ENCODE assay signal across 16 cellular contexts in the genomic region with DNA sequence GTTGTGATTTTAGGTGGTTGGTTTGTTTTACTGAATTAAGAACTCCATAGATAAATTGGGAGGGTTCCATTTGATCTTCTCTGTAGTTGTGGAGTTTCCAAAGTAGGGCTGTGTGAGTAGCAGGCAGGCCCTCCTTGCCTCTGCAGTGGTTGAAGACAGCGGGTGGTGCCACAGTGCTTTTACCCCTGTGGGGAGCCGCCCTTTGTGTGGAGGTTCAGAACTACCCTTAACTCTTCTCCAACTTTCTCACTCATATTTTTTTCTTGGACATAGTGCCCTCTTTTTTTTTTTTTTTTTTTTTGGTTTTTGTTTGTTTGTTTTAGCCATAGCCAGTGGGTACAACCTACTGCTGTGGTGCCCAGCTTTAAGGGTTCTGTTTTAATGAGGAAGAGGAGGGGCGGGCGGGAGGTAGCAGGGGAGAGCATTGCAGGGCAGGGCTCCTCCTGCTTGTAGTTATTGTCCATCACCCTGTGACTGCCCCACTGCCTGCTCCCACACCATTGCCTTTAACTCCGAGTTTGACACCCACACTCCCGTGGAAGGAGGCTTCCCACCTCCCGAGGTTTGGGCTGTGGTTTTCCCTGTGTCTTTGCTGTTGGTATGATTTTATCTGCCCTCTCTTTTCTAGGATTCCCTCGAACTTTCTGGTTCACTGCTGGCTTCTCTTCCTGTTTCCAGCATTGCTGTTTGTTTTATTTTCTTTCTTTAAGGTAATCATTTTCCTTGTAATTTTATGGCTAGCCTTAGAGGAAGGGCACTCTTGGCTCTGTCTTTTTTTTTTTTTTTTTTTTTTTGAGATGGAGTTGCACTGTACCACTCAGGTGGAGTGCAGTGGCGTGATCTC. TPM values are rescaled to one million over a fixed set of nuclear protein-coding genes. Genes with fewer than 3 reads are reported as not detected.
DNase-seq lines count a peak whose midpoint lies in the region; ATAC-seq and TF ChIP-seq lines count a peak whose summit lies in the region.
"Had no signal": no experiment of that assay in that cellular context is flagged by ENCODE, and none has a peak within 500 bp of the region (broad histone marks: within the 10 kb centered on the region; RNA-seq: fewer than 3 reads in every experiment).

No MANE protein-coding gene starts in this region.

- H3K27ac ChIP-seq in ectodermal cell (ENCODE audit: insufficient read depth, low read depth, low read length, poor library complexity, severe bottlenecking) (peak overlapping the region; percentile 2), right lobe of liver (no peak overlapping the region)
- H3K27ac ChIP-seq: BLaER1, HL-60 had no signal

- H3K9me3 ChIP-seq in ectodermal cell (ENCODE audit: control insufficient read depth, low read length) (no peaks in the 10 kb centered on the region), right lobe of liver (no peaks in the 10 kb centered on the region)
- H3K9me3 ChIP-seq: BLaER1, Caco-2 had no signal

- 58 to 61% methylated on average over 8 to 9 of the region's 9 CpGs for WGBS in ectodermal cell, 2 experiments
- 62% methylated on average over 6 of the region's 9 CpGs for WGBS in right lobe of liver (ENCODE audit: insufficient coverage, low coverage, low lambda C conversion rate, missing lambda C conversion rate)

- H3K27ac Mint-ChIP-seq in activated naive CD8-positive, alpha-beta T cell treated with anti-CD3 and anti-CD28 coated beads for 36 hours = peak overlapping the region; percentile 42
- no peak overlapping the region for H3K27ac Mint-ChIP-seq in activated naive CD8-positive, alpha-beta T cell treated with anti-CD3 and anti-CD28 coated beads, Interleukin-2, amount 50 U/mL, for 24 hours
- peak overlapping the region; percentile 8 for H3K27ac Mint-ChIP-seq in nephron progenitor cell
- no peak overlapping the region for H3K27ac Mint-ChIP-seq in activated CD8-positive, alpha-beta memory T cell treated with anti-CD3 and anti-CD28 coated beads, Interleukin-2, amount 10 ng/mL, durations not matched to agents 7 days and 5 days

- POLR2A ChIA-PET in GM10248 (lab: Yijun Ruan, JAX) = no interaction called here

- H3K4me3 ChIP-seq in ectodermal cell (ENCODE audit: insufficient read depth, low read depth, low read length) (no peak overlapping the region), right lobe of liver (no peak overlapping the region)
- H3K4me3 ChIP-seq: BLaER1 had no signal

- no peak for DNase-seq in activated naive CD8-positive, alpha-beta T cell treated with anti-CD3 and anti-CD28 coated beads for 36 hours
- no peak for DNase-seq in activated naive CD8-positive, alpha-beta T cell treated with anti-CD3 and anti-CD28 coated beads, Interleukin-2, amount 50 U/mL, for 24 hours
- DNase-seq in nephron progenitor cell = no peak
- no peak for DNase-seq in GM10248 (ENCODE audit: extremely low spot score)
- DNase-seq in right lobe of liver = no peak
- DNase-seq in activated CD8-positive, alpha-beta memory T cell treated with anti-CD3 and anti-CD28 coated beads, Interleukin-2, amount 10 ng/mL, durations not matched to agents 7 days and 5 days = no peak
- DNase-seq: 8988T; AML-193; Caco-2; CD8-positive, alpha-beta memory T cell; DND-41; GDM1; HCEC 1CT had no signal

- H3K36me3 ChIP-seq in ectodermal cell (ENCODE audit: control insufficient read depth, insufficient read depth, low read length) = no peaks in the 10 kb centered on the region
- H3K36me3 ChIP-seq in right lobe of liver = no peaks in the 10 kb centered on the region
- H3K36me3 ChIP-seq: BLaER1 had no signal

- peaks cover 25% of the 10 kb centered on the region for H3K27me3 Mint-ChIP-seq in activated naive CD8-positive, alpha-beta T cell treated with anti-CD3 and anti-CD28 coated beads for 36 hours
- peaks cover 20% of the 10 kb centered on the region for H3K27me3 Mint-ChIP-seq in activated naive CD8-positive, alpha-beta T cell treated with anti-CD3 and anti-CD28 coated beads, Interleukin-2, amount 50 U/mL, for 24 hours
- H3K27me3 Mint-ChIP-seq in nephron progenitor cell (ENCODE audit: low read depth, poor library complexity) = peaks cover 8% of the 10 kb centered on the region
- H3K27me3 Mint-ChIP-seq in activated CD8-positive, alpha-beta memory T cell treated with anti-CD3 and anti-CD28 coated beads, Interleukin-2, amount 10 ng/mL, durations not matched to agents 7 days and 5 days = peaks cover 3% of the 10 kb centered on the region

- peaks cover 14% of the 10 kb centered on the region for H3K4me1 Mint-ChIP-seq in activated naive CD8-positive, alpha-beta T cell treated with anti-CD3 and anti-CD28 coated beads for 36 hours
- peaks cover 18% of the 10 kb centered on the region for H3K4me1 Mint-ChIP-seq in activated naive CD8-positive, alpha-beta T cell treated with anti-CD3 and anti-CD28 coated beads, Interleukin-2, amount 50 U/mL, for 24 hours
- H3K4me1 Mint-ChIP-seq in nephron progenitor cell = peaks cover 9% of the 10 kb centered on the region
- peaks cover 18% of the 10 kb centered on the region for H3K4me1 Mint-ChIP-seq in activated CD8-positive, alpha-beta memory T cell treated with anti-CD3 and anti-CD28 coated beads, Interleukin-2, amount 10 ng/mL, durations not matched to agents 7 days and 5 days

- no peak overlapping the region for H3K4me3 Mint-ChIP-seq in activated naive CD8-positive, alpha-beta T cell treated with anti-CD3 and anti-CD28 coated beads for 36 hours
- no peak overlapping the region for H3K4me3 Mint-ChIP-seq in activated naive CD8-positive, alpha-beta T cell treated with anti-CD3 and anti-CD28 coated beads, Interleukin-2, amount 50 U/mL, for 24 hours
- H3K4me3 Mint-ChIP-seq in nephron progenitor cell = no peak overlapping the region
- no peak overlapping the region for H3K4me3 Mint-ChIP-seq in activated CD8-positive, alpha-beta memory T cell treated with anti-CD3 and anti-CD28 coated beads, Interleukin-2, amount 10 ng/mL, durations not matched to agents 7 days and 5 days
- H3K4me3 Mint-ChIP-seq: CD8-positive, alpha-beta memory T cell had no signal

- H3K27me3 ChIP-seq in ectodermal cell (ENCODE audit: control insufficient read depth, insufficient read depth, low read length, poor library complexity, severe bottlenecking) = no peaks in the 10 kb centered on the region
- H3K27me3 ChIP-seq in right lobe of liver = no peaks in the 10 kb centered on the region
- H3K27me3 ChIP-seq: BLaER1 had no signal

- H3K4me1 ChIP-seq in ectodermal cell (ENCODE audit: control insufficient read depth, insufficient read depth, low read length) (peaks cover 12% of the 10 kb centered on the region), right lobe of liver (no peaks in the 10 kb centered on the region)
- H3K4me1 ChIP-seq: Caco-2 had no signal

- CTCF ChIA-PET in GM10248 (lab: Yijun Ruan, JAX) = interaction anchor here (1.1 kb wide), 1 partner anchor 34 kb away, joined by 3 read pairs; no protein-coding TSS in a partner anchor
- CTCF ChIA-PET in activated CD8-positive, alpha-beta memory T cell treated with anti-CD3 and anti-CD28 coated beads, Interleukin-2, amount 10 ng/mL, durations not matched to agents 7 days and 5 days (lab: Charles Lee) = no interaction called here

- intact Hi-C loops in right lobe of liver (cut with DNase I) = no loop called here

- peaks cover 4% of the 10 kb centered on the region for H3K36me3 Mint-ChIP-seq in activated naive CD8-positive, alpha-beta T cell treated with anti-CD3 and anti-CD28 coated beads for 36 hours
- H3K36me3 Mint-ChIP-seq in activated naive CD8-positive, alpha-beta T cell treated with anti-CD3 and anti-CD28 coated beads, Interleukin-2, amount 50 U/mL, for 24 hours (ENCODE audit: low read depth) = no peaks in the 10 kb centered on the region
- H3K36me3 Mint-ChIP-seq in nephron progenitor cell (ENCODE audit: low read depth) = no peaks in the 10 kb centered on the region
- peaks cover 3% of the 10 kb centered on the region for H3K36me3 Mint-ChIP-seq in activated CD8-positive, alpha-beta memory T cell treated with anti-CD3 and anti-CD28 coated beads, Interleukin-2, amount 10 ng/mL, durations not matched to agents 7 days and 5 days
- H3K36me3 Mint-ChIP-seq: CD8-positive, alpha-beta memory T cell had no signal

- ATAC-seq in activated naive CD8-positive, alpha-beta T cell treated with anti-CD3 and anti-CD28 coated beads, Interleukin-2, amount 50 U/mL, for 24 hours = no peak
- no peak for ATAC-seq in right lobe of liver
- no peak for ATAC-seq in activated CD8-positive, alpha-beta memory T cell treated with anti-CD3 and anti-CD28 coated beads, Interleukin-2, amount 10 ng/mL, durations not matched to agents 7 days and 5 days

- TF ChIP-seq POLR2A in right lobe of liver (IDR thresholded peaks at IDR 0.05) = no peak

- peaks cover 7% of the 10 kb centered on the region for H3K9me3 Mint-ChIP-seq in activated naive CD8-positive, alpha-beta T cell treated with anti-CD3 and anti-CD28 coated beads for 36 hours
- H3K9me3 Mint-ChIP-seq in activated naive CD8-positive, alpha-beta T cell treated with anti-CD3 and anti-CD28 coated beads, Interleukin-2, amount 50 U/mL, for 24 hours = no peaks in the 10 kb centered on the region
- H3K9me3 Mint-ChIP-seq in nephron progenitor cell = no peaks in the 10 kb centered on the region
- no peaks in the 10 kb centered on the region for H3K9me3 Mint-ChIP-seq in activated CD8-positive, alpha-beta memory T cell treated with anti-CD3 and anti-CD28 coated beads, Interleukin-2, amount 10 ng/mL, durations not matched to agents 7 days and 5 days (ENCODE audit: low read depth)
- H3K9me3 Mint-ChIP-seq: CD8-positive, alpha-beta memory T cell had no signal

- TF ChIP-seq CTCF in nephron progenitor cell (IDR thresholded peaks at IDR 0.05) (no peak), GM10248 (IDR thresholded peaks at IDR 0.05; ENCODE audit: control extremely low read depth, extremely low read depth, low read depth, missing control alignments) (no peak), right lobe of liver (IDR thresholded peaks at IDR 0.05) (no peak)

RNA-seq across cellular contexts. Expression of gene TIAM2, which starts 50.7 kb away (rescaled TPM):
- 1 to 10 TPM; 2.5 to 3.8 TPM for total RNA-seq in activated naive CD8-positive, alpha-beta T cell treated with anti-CD3 and anti-CD28 coated beads for 36 hours
- 43.0 TPM for polyA plus RNA-seq in ectodermal cell (2013, experiment 1 of 4)
- 47.5 TPM for polyA plus RNA-seq in ectodermal cell (2013, experiment 2 of 4)
- 27.1 TPM for polyA plus RNA-seq in ectodermal cell (2013, experiment 3 of 4)
- polyA plus RNA-seq in ectodermal cell (2013, experiment 4 of 4) = 33.2 TPM
- 1 to 10 TPM; 1.3 to 4.4 (median 1.7) TPM for total RNA-seq in right lobe of liver
- total RNA-seq in activated CD8-positive, alpha-beta memory T cell treated with anti-CD3 and anti-CD28 coated beads, Interleukin-2, amount 10 ng/mL, durations not matched to agents 7 days and 5 days = 10 to 100 TPM in 1 of 2 experiments, 1 to 10 TPM in 1; 6.9 to 14.6 TPM

Comparison
In these comparisons a context has a peak if more than half of its experiments do, and no peak if none do; other contexts are left out.
1. H3K27ac Mint-ChIP-seq: peak in activated naive CD8-positive, alpha-beta T cell treated with anti-CD3 and anti-CD28 coated beads for 36 hours (single experiment) and nephron progenitor cell (single experiment); none in activated naive CD8-positive, alpha-beta T cell treated with anti-CD3 and anti-CD28 coated beads, Interleukin-2, amount 50 U/mL, for 24 hours (single experiment) and activated CD8-positive, alpha-beta memory T cell treated with anti-CD3 and anti-CD28 coated beads, Interleukin-2, amount 10 ng/mL, durations not matched to agents 7 days and 5 days (single experiment).